16 cellular contexts compared by ENCODE assay signal in genomic region chr14:37036669-37037341, GRCh38.
A peak's percentile ranks its signal among the peaks of the same experiment; 100 is the strongest.
DNase-seq lines count a peak whose midpoint lies in the region; ATAC-seq, FAIRE-seq and TF ChIP-seq lines count a peak whose summit lies in the region.
"Had no signal": no experiment of that assay in that cellular context is flagged by ENCODE, and none has a peak within 500 bp of the region (broad histone marks: within the 10 kb centered on the region; RNA-seq: fewer than 3 reads in every experiment).

No MANE protein-coding gene starts in this region.

- no peak overlapping the region for H3K14ac ChIP-seq in trophoblast cell (ENCODE audit: low read length)

- no peaks in the 10 kb centered on the region for H3K9me2 ChIP-seq in PC-9 (ENCODE audit: insufficient read depth)

- TF ChIP-seq CTCF in A549 (IDR thresholded peaks at IDR 0.05) (no peak), PC-9 (conservative IDR thresholded peaks at IDR 0.05) (no peak)

- no peak overlapping the region for H2BK12ac ChIP-seq in trophoblast cell (ENCODE audit: low read length)

- no peak overlapping the region for H4K91ac ChIP-seq in trophoblast cell (ENCODE audit: low read depth, low read length)

- BruUV-seq in PC-9 (replicated peaks; lab: Mats Ljungman, UMichigan), result no TSS peak

- H3K9ac ChIP-seq in mesendoderm (ENCODE audit: low read length) (no peak overlapping the region), trophoblast cell (ENCODE audit: low read length) (no peak overlapping the region)

- H3K18ac ChIP-seq in mesendoderm (ENCODE audit: low read length) (no peak overlapping the region), trophoblast cell (ENCODE audit: low read length) (no peak overlapping the region)

- no peak for FAIRE-seq in A549 (lab: Jason Lieb, UNC)
- FAIRE-seq: pancreas had no signal

- no peak overlapping the region for H2AFZ ChIP-seq in PC-9
- no peak overlapping the region for H2AFZ ChIP-seq in trophoblast cell (ENCODE audit: insufficient read depth, low read length, poor library complexity)

- 44% methylated on average over 4 of the region's 4 CpGs for WGBS in A549 (ENCODE audit: missing lambda C conversion rate)
- no CpG with 5 or more reads among the region's 4 CpGs for WGBS in mesendoderm (ENCODE audit: extremely low coverage, insufficient coverage, low lambda C conversion rate)
- WGBS in trophoblast cell (ENCODE audit: extremely low coverage, insufficient coverage, insufficient read length), result no CpG with 5 or more reads among the region's 4 CpGs

- no peaks in the 10 kb centered on the region for H3K79me1 ChIP-seq in mesendoderm (ENCODE audit: low read length)
- H3K79me1 ChIP-seq in trophoblast cell (ENCODE audit: low read length), result no peaks in the 10 kb centered on the region

- H3K9me3 ChIP-seq in A549 (no peaks in the 10 kb centered on the region), PC-9 (ENCODE audit: insufficient read depth, low read depth) (no peaks in the 10 kb centered on the region), trophoblast cell (ENCODE audit: insufficient read depth, low read depth, low read length) (no peaks in the 10 kb centered on the region)
- H3K9me3 ChIP-seq: pancreas, tibial nerve had no signal

- H4K20me1 ChIP-seq in PC-9 (ENCODE audit: insufficient read depth), result no peaks in the 10 kb centered on the region

- no peak overlapping the region for H3K4me3 ChIP-seq in A549
- no peak overlapping the region for H3K4me3 ChIP-seq in PC-9
- no peak overlapping the region for H3K4me3 ChIP-seq in mesendoderm (ENCODE audit: low read length)
- no peak overlapping the region for H3K4me3 ChIP-seq in trophoblast cell (ENCODE audit: low read depth, low read length)
- H3K4me3 ChIP-seq: pancreas, tibial nerve had no signal

- TF ChIP-seq RAD21 in A549 (conservative IDR thresholded peaks at IDR 0.05 in 1 of 2, IDR thresholded peaks at IDR 0.05 in 1 of 2), result no peak

- H3K36me3 ChIP-seq in PC-9 (ENCODE audit: low read depth) (no peaks in the 10 kb centered on the region), mesendoderm (ENCODE audit: control insufficient read depth, insufficient read depth, low read length) (no peaks in the 10 kb centered on the region), trophoblast cell (ENCODE audit: control insufficient read depth in 1 of 2, insufficient read depth in 2 of 2, low read length in 2 of 2) (no peaks in the 10 kb centered on the region)
- H3K36me3 ChIP-seq: pancreas, tibial nerve had no signal

- H3K79me2 ChIP-seq in PC-9 (ENCODE audit: low read depth) (no peaks in the 10 kb centered on the region), mesendoderm (ENCODE audit: control insufficient read depth, insufficient read depth, low read length) (no peaks in the 10 kb centered on the region), trophoblast cell (ENCODE audit: control insufficient read depth, insufficient read depth, low read length, poor library complexity) (no peaks in the 10 kb centered on the region)

- no peak overlapping the region for H3K56ac ChIP-seq in mesendoderm (ENCODE audit: low read length)

- DNase-seq in A549 (ENCODE audit: low read depth in 1 of 2, low spot score in 1 of 2) (no peak), H4 (ENCODE audit: low spot score) (peak; percentile 16), PC-9 (no peak), fibroblast of peridontal ligament (ENCODE audit: extremely low read depth) (peak; percentile 51), GM19240 (ENCODE audit: insufficient read length, low spot score) (no peak), mesendoderm (no peak), trophoblast cell (no peak)
- DNase-seq: activated naive CD4-positive, alpha-beta T cell treated with anti-CD3 and anti-CD28 coated beads for 36 hours; cerebellar nuclear complex; NCI-H146; NCI-H82; pancreas; stimulated activated CD4-positive, alpha-beta T cell treated with anti-CD3 and anti-CD28 coated beads, Interleukin-15, amount 100 ng/mL, for 24 hours had no signal

- TF ChIP-seq POLR2A in A549 (IDR thresholded peaks at IDR 0.05; ENCODE audit: low read length), result no peak

- no peak overlapping the region for H4K5ac ChIP-seq in mesendoderm (ENCODE audit: low read length)

- no peak overlapping the region for H3K4ac ChIP-seq in mesendoderm (ENCODE audit: low read depth, low read length)
- H3K4ac ChIP-seq in trophoblast cell (ENCODE audit: low read depth, low read length), result no peak overlapping the region

- no peak overlapping the region for H2BK15ac ChIP-seq in mesendoderm (replicated peaks; ENCODE audit: low read depth)

- POLR2A ChIA-PET in A549 (lab: Yijun Ruan, JAX) (no interaction called here), PC-9 (lab: Charles Lee; ENCODE audit: unreplicated experiment) (no interaction called here)

- H3F3A ChIP-seq in PC-9 (ENCODE audit: insufficient read depth, low read depth), result no peaks in the 10 kb centered on the region

- H2BK5ac ChIP-seq in mesendoderm (ENCODE audit: low read length) (no peak overlapping the region), trophoblast cell (ENCODE audit: low read depth, low read length, poor library complexity) (no peak overlapping the region)

- no peak overlapping the region for H3K27ac ChIP-seq in A549
- peak overlapping the region; percentile 29; the same call in 1 of the 2 replicates for H3K27ac ChIP-seq in PC-9
- no peak overlapping the region for H3K27ac ChIP-seq in mesendoderm (ENCODE audit: low read depth, low read length)
- no peak overlapping the region for H3K27ac ChIP-seq in trophoblast cell (ENCODE audit: low read depth, low read length)
- H3K27ac ChIP-seq: pancreas, tibial nerve, VCaP had no signal

- intact Hi-C loops in PC-9 (cut with micrococcal nuclease; ENCODE audit: unreplicated experiment), result no loop called here

- H2AK5ac ChIP-seq in mesendoderm (ENCODE audit: low read length) (no peak overlapping the region), trophoblast cell (ENCODE audit: low read length) (no peak overlapping the region)

- ATAC-seq in A549, result no peak; a peak in 1 of 6 replicates
- no peak for ATAC-seq in HG03159 (IDR thresholded peaks at IDR 0.05; ENCODE audit: unreplicated experiment)
- ATAC-seq: pancreas had no signal

- no peak overlapping the region for H4K12ac ChIP-seq in trophoblast cell (ENCODE audit: low read depth, low read length)

- peak overlapping the region; percentile 19; the same call in 2 of the 3 replicates for H3K4me2 ChIP-seq in A549
- peak overlapping the region; percentile 23; the same call in 1 of the 2 replicates for H3K4me2 ChIP-seq in PC-9
- H3K4me2 ChIP-seq in mesendoderm (ENCODE audit: low read length), result no peak overlapping the region
- no peak overlapping the region for H3K4me2 ChIP-seq in trophoblast cell (ENCODE audit: low read length)

- H2BK120ac ChIP-seq in mesendoderm (ENCODE audit: low read depth, low read length) (no peak overlapping the region), trophoblast cell (ENCODE audit: insufficient read depth, low read length, poor library complexity) (no peak overlapping the region)

- H3K23ac ChIP-seq in mesendoderm (ENCODE audit: low read length) (no peak overlapping the region), trophoblast cell (ENCODE audit: low read length) (no peak overlapping the region)

- no peak for TF ChIP-seq EP300 in A549 (IDR thresholded peaks at IDR 0.05)

- H3K27me3 ChIP-seq in PC-9 (ENCODE audit: insufficient read depth, low read depth) (no peaks in the 10 kb centered on the region), mesendoderm (ENCODE audit: insufficient read depth, low read length, poor library complexity) (no peaks in the 10 kb centered on the region), trophoblast cell (ENCODE audit: insufficient read depth, low read length) (no peaks in the 10 kb centered on the region)
- H3K27me3 ChIP-seq: pancreas, tibial nerve had no signal

- H3K4me1 ChIP-seq in A549 (peaks cover 14% of the 10 kb centered on the region), PC-9 (replicated peaks; ENCODE audit: insufficient read depth) (peaks cover 12% of the 10 kb centered on the region), mesendoderm (ENCODE audit: control insufficient read depth, low read depth, low read length) (no peaks in the 10 kb centered on the region), trophoblast cell (ENCODE audit: control insufficient read depth in 1 of 2, insufficient read depth in 2 of 2, low read length in 2 of 2) (no peaks in the 10 kb centered on the region)
- H3K4me1 ChIP-seq: pancreas had no signal

- no peak overlapping the region for H4K8ac ChIP-seq in mesendoderm (ENCODE audit: low read depth, low read length)
- no peak overlapping the region for H4K8ac ChIP-seq in trophoblast cell (ENCODE audit: low read depth, low read length)

- CTCF ChIA-PET in A549 (lab: Yijun Ruan, JAX), result no interaction called here
- CTCF ChIA-PET in PC-9 (lab: Charles Lee), result no interaction called here

TF ChIP-seq in A549, 52 proteins besides CTCF, POLR2A, EP300 and RAD21 (continues in another document):
- 0 out of 2 replicates have a peak, but pooled peaks have one; percentile 16 for TF ChIP-seq FOSL2 (IDR thresholded peaks at IDR 0.05)
- peak; percentile 51; the same call in 1 of the 2 replicates for TF ChIP-seq FOSL2 (CRISPR knock-in tag; IDR thresholded peaks at IDR 0.05)
- no peak for TF ChIP-seq HMGXB4 (CRISPR knock-in tag; IDR thresholded peaks at IDR 0.05; ENCODE audit: borderline replicate concordance)
- TF ChIP-seq NPAS2 (CRISPR knock-in tag; IDR thresholded peaks at IDR 0.05; ENCODE audit: borderline replicate concordance), result no peak

Comparison
In these comparisons a context has a peak if more than half of its experiments do, and no peak if none do; other contexts are left out.
1. DNase-seq: peak in H4 (single experiment) and fibroblast of peridontal ligament (single experiment); none in A549 (0 of 2), PC-9 (0 of 2), GM19240 (single experiment), mesendoderm (single experiment) and trophoblast cell (0 of 2).
2. H3K4me2 ChIP-seq: peak in A549 (single experiment) and PC-9 (single experiment); none in mesendoderm (single experiment) and trophoblast cell (single experiment).